19 cellular contexts compared by ENCODE assay signal in genomic region chr16:66469291-66469931, GRCh38. TPM values are rescaled to one million over a fixed set of nuclear protein-coding genes. Genes with fewer than 3 reads are reported as not detected.
DNase-seq lines count a peak whose midpoint lies in the region; ATAC-seq and TF ChIP-seq lines count a peak whose summit lies in the region.
"Had no signal": no experiment of that assay in that cellular context is flagged by ENCODE, and none has a peak within 500 bp of the region (broad histone marks: within the 10 kb centered on the region; RNA-seq: fewer than 3 reads in every experiment).

No MANE protein-coding gene starts in this region.

- WGBS in sigmoid colon, 2 donors, result 92 to 94% methylated on average over 26 of the region's 26 CpGs

- H3K9me3 Mint-ChIP-seq in activated CD8-positive, alpha-beta memory T cell treated with anti-CD3 and anti-CD28 coated beads, Interleukin-2, amount 10 ng/mL, durations not matched to agents 7 days and 5 days (ENCODE audit: low read depth), result peaks cover 2% of the 10 kb centered on the region
- peaks cover 3% of the 10 kb centered on the region for H3K9me3 Mint-ChIP-seq in chondrocyte (ENCODE audit: low read depth)
- H3K9me3 Mint-ChIP-seq: CD8-positive, alpha-beta T cell had no signal

- no peak for TF ChIP-seq POLR2A in sigmoid colon (IDR thresholded peaks at IDR 0.05)

- peaks cover 0 to 6% (median 0%) of the 10 kb centered on the region in 3 donors for H3K27me3 ChIP-seq in sigmoid colon

- H3K4me3 Mint-ChIP-seq in activated CD8-positive, alpha-beta memory T cell treated with anti-CD3 and anti-CD28 coated beads, Interleukin-2, amount 10 ng/mL, durations not matched to agents 7 days and 5 days, result no peak overlapping the region
- H3K4me3 Mint-ChIP-seq in chondrocyte (ENCODE audit: unreplicated experiment), result no peak overlapping the region
- H3K4me3 Mint-ChIP-seq: CD14-positive monocyte; CD8-positive, alpha-beta T cell had no signal

- TF ChIP-seq EP300 in sigmoid colon (IDR thresholded peaks at IDR 0.05), result no peak

- H3K27ac ChIP-seq in sigmoid colon, result no peak overlapping the region
- H3K27ac ChIP-seq: 22Rv1 had no signal

- no peak overlapping the region for H3K4me3 ChIP-seq in sigmoid colon
- H3K4me3 ChIP-seq: HAP-1 had no signal

- ATAC-seq in activated CD8-positive, alpha-beta memory T cell treated with anti-CD3 and anti-CD28 coated beads, Interleukin-2, amount 10 ng/mL, durations not matched to agents 7 days and 5 days, result no peak
- ATAC-seq: CD8-positive, alpha-beta T cell had no signal

- H3K36me3 ChIP-seq in sigmoid colon, result no peaks in the 10 kb centered on the region
- H3K36me3 ChIP-seq: HAP-1 had no signal

- TF ChIP-seq CTCF in chondrocyte (IDR thresholded peaks at IDR 0.05) (no peak), sigmoid colon (IDR thresholded peaks at IDR 0.05) (no peak), GM13977 (IDR thresholded peaks at IDR 0.05; ENCODE audit: extremely low read depth, insufficient read depth, missing control alignments) (no peak)

- H3K4me1 ChIP-seq in sigmoid colon, result no peaks in the 10 kb centered on the region
- H3K4me1 ChIP-seq: HAP-1 had no signal

- peaks cover 17% of the 10 kb centered on the region for H3K27me3 Mint-ChIP-seq in activated CD8-positive, alpha-beta memory T cell treated with anti-CD3 and anti-CD28 coated beads, Interleukin-2, amount 10 ng/mL, durations not matched to agents 7 days and 5 days
- peaks cover 15% of the 10 kb centered on the region for H3K27me3 Mint-ChIP-seq in chondrocyte (ENCODE audit: low read depth)

- CTCF ChIA-PET in activated CD8-positive, alpha-beta memory T cell treated with anti-CD3 and anti-CD28 coated beads, Interleukin-2, amount 10 ng/mL, durations not matched to agents 7 days and 5 days (lab: Charles Lee), result interaction anchor here (0.9 to 1.9 kb wide), 3 partner anchors 11 to 120 kb away, joined by 5 to 9 read pairs (median 6); no protein-coding TSS in a partner anchor

- peaks cover 7% of the 10 kb centered on the region for H3K4me1 Mint-ChIP-seq in activated CD8-positive, alpha-beta memory T cell treated with anti-CD3 and anti-CD28 coated beads, Interleukin-2, amount 10 ng/mL, durations not matched to agents 7 days and 5 days
- no peaks in the 10 kb centered on the region for H3K4me1 Mint-ChIP-seq in chondrocyte (ENCODE audit: low read depth)

- intact Hi-C loops in sigmoid colon (cut with DNase I), result no loop called here

- H3K9me3 ChIP-seq in sigmoid colon, result peaks cover 0 to 4% (median 0%) of the 10 kb centered on the region in 4 donors
- H3K9me3 ChIP-seq: HAP-1 had no signal

- in situ Hi-C loops in GM13977 (cut with MboI; ENCODE audit: low pct_unique_long_range_greater_than_20kb, low sequenced_read_pairs, unreplicated experiment), result no loop called here

- H3K36me3 Mint-ChIP-seq in activated CD8-positive, alpha-beta memory T cell treated with anti-CD3 and anti-CD28 coated beads, Interleukin-2, amount 10 ng/mL, durations not matched to agents 7 days and 5 days, result no peaks in the 10 kb centered on the region
- peaks cover 5% of the 10 kb centered on the region for H3K36me3 Mint-ChIP-seq in chondrocyte (ENCODE audit: low read depth)
- H3K36me3 Mint-ChIP-seq: CD14-positive monocyte; CD8-positive, alpha-beta T cell had no signal

- peak; percentile 44 for DNase-seq in activated CD8-positive, alpha-beta memory T cell treated with anti-CD3 and anti-CD28 coated beads for 24 hours
- no peak for DNase-seq in activated CD8-positive, alpha-beta memory T cell treated with anti-CD3 and anti-CD28 coated beads, Interleukin-2, amount 10 ng/mL, durations not matched to agents 7 days and 5 days
- DNase-seq in chondrocyte (ENCODE audit: low spot score) (peak; percentile 76), mesenteric fat pad (ENCODE audit: low spot score) (peak; percentile 87), sigmoid colon (peak; percentile 46), SIG-M5 treated with dmso at 0.1 percent for 504 hours (lab: John Stamatoyannopoulos, UW; ENCODE audit: unreplicated experiment) (no peak), hippocampal formation (lab: John Stamatoyannopoulos, UW) (no peak), GM13977 (ENCODE audit: low spot score) (no peak)
- DNase-seq: CD8-positive, alpha-beta T cell; COR-L47; DND-41; GDM1; GOT3 had no signal

- H3K27ac Mint-ChIP-seq in activated CD8-positive, alpha-beta memory T cell treated with anti-CD3 and anti-CD28 coated beads, Interleukin-2, amount 10 ng/mL, durations not matched to agents 7 days and 5 days, result no peak overlapping the region
- no peak overlapping the region for H3K27ac Mint-ChIP-seq in chondrocyte (ENCODE audit: unreplicated experiment)
- H3K27ac Mint-ChIP-seq: CD8-positive, alpha-beta T cell had no signal

RNA-seq across cellular contexts. Expression of gene BEAN1, which starts 42.3 kb away (rescaled TPM):
- total RNA-seq in activated CD8-positive, alpha-beta memory T cell treated with anti-CD3 and anti-CD28 coated beads, Interleukin-2, amount 10 ng/mL, durations not matched to agents 7 days and 5 days, result not detected
- total RNA-seq in chondrocyte (3.1 to 4.1 TPM (median 3.7 TPM) in 3 replicates), mesenteric fat pad (0.51 TPM), sigmoid colon (under 1 TPM in 1 of 4 donors, not detected in 3; 0.41 TPM)
- under 1 TPM in 1 of 3 donors, not detected in 2; 0.35 TPM for polyA plus RNA-seq in sigmoid colon
- total RNA-seq: A673; CD8-positive, alpha-beta T cell; HT1080 had no signal
- polyA plus RNA-seq: BJ had no signal

Comparison
In these comparisons a context has a peak if more than half of its experiments do, and no peak if none do; other contexts are left out.
1. DNase-seq: peak in activated CD8-positive, alpha-beta memory T cell treated with anti-CD3 and anti-CD28 coated beads for 24 hours (single experiment), chondrocyte (single experiment), mesenteric fat pad (single experiment) and sigmoid colon (single experiment); none in activated CD8-positive, alpha-beta memory T cell treated with anti-CD3 and anti-CD28 coated beads, Interleukin-2, amount 10 ng/mL, durations not matched to agents 7 days and 5 days (single experiment), SIG-M5 treated with dmso at 0.1 percent for 504 hours (single experiment), hippocampal formation (0 of 2) and GM13977 (single experiment).